In the genomic region with DNA sequence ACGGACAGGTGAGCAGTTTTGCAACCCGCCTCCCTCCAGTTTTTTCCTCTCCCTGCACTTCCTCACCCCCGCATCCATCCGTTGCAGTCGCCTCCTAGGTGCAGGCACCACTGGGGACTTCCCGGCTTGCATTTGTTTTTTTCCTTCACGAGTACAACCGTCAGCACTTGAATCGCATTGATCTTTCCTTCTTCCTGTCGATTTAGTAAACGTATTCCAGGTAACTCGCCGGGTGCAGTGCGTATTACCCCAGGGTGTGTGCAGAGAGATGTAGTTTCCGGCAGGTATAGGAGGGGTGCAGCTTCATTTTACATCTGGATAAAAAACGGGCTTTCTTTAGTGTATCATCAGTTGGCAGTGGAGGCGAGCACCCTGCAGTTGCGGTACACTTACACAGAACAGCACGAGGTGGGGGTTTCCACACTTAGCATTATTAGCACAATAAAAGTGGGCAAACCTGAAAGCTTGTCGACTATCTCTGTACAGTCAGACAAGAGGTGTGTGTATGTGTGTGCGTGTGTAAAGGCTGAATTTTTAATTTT, we compare ENCODE assay signal across 8 cellular contexts.
DNase-seq lines count a peak whose midpoint lies in the region; ATAC-seq, FAIRE-seq and TF ChIP-seq lines count a peak whose summit lies in the region.

A gene (minus strand): TSS at position 359 of the 542 bp plus-strand sequence.

- no peaks in the 10 kb centered on the region for H3K9me3 Mint-ChIP-seq in activated B cell treated with CpG ODN at 0.5 μM for 24 hours

- H3K27ac ChIP-seq in A549: peak within 1 kb of the TSS; percentile 73 to 87
- H3K27ac ChIP-seq in coronary artery: peak within 1 kb of the TSS; percentile 39 to 69
- H3K27ac ChIP-seq in thoracic aorta: no peak within 1 kb of the TSS

- peak within 1 kb of the TSS; percentile 95 for H3K27ac Mint-ChIP-seq in activated B cell treated with CpG ODN at 0.5 μM for 24 hours

- TF ChIP-seq RAD21 in A549 (conservative IDR thresholded peaks at IDR 0.05 in 1 of 2, IDR thresholded peaks at IDR 0.05 in 1 of 2): no peak

- H3K4me1 Mint-ChIP-seq in activated B cell treated with CpG ODN at 0.5 μM for 24 hours: peaks cover 86% of the 10 kb centered on the region

- H3K4me3 ChIP-seq in A549: peak within 1 kb of the TSS; percentile 75
- H3K4me3 ChIP-seq in coronary artery: peak within 1 kb of the TSS; percentile 96
- H3K4me3 ChIP-seq in mucosa of stomach (ENCODE audit: low read length): peak within 1 kb of the TSS; percentile 78
- H3K4me3 ChIP-seq in thoracic aorta: peak within 1 kb of the TSS; percentile 94

- POLR2A ChIA-PET in A549 (lab: Yijun Ruan, JAX) (no interaction called here), activated B cell treated with CpG ODN at 0.5 μM for 24 hours (lab: Charles Lee) (interaction anchor here (0.9 to 7.4 kb wide), 18 partner anchors 8 to 160 kb away, joined by 3 to 192 read pairs (median 6); a partner anchor contains a TSS)

- H3K4me1 ChIP-seq in A549 (no peaks in the 10 kb centered on the region), mucosa of stomach (ENCODE audit: control insufficient read depth, insufficient read depth, low read length) (peaks cover 21% of the 10 kb centered on the region), thoracic aorta (ENCODE audit: control insufficient read depth in 1 of 2, low read depth in 2 of 2) (peaks cover 7 to 20% of the 10 kb centered on the region in 2 donors)

- H3K9ac ChIP-seq in mucosa of stomach (ENCODE audit: low read length): peak within 1 kb of the TSS; percentile 53

- H3K4me2 ChIP-seq in A549: peak within 1 kb of the TSS; percentile 82

- H3K27me3 Mint-ChIP-seq in activated B cell treated with CpG ODN at 0.5 μM for 24 hours: no peaks in the 10 kb centered on the region

- WGBS in A549 (ENCODE audit: missing lambda C conversion rate): 10% methylated on average over 20 of the region's 21 CpGs

- CTCF ChIA-PET in A549 (lab: Yijun Ruan, JAX): interaction anchor here (0.6 to 3.3 kb wide), 8 partner anchors 10 to 138 kb away, joined by 3 to 17 read pairs (median 4); no protein-coding TSS in a partner anchor
- CTCF ChIA-PET in activated B cell treated with CpG ODN at 0.5 μM for 24 hours (lab: Charles Lee): interaction anchor here (0.8 to 2.5 kb wide), 5 partner anchors 15 to 131 kb away, joined by 3 to 13 read pairs (median 5); no protein-coding TSS in a partner anchor

- intact Hi-C loops in activated B cell treated with CpG ODN at 0.5 μM for 24 hours (cut with micrococcal nuclease): loop anchor here (1.0 to 10.0 kb wide), 9 partner anchors 12 to 1612 kb away; a partner anchor contains a TSS

- H3K4me3 Mint-ChIP-seq in activated B cell treated with CpG ODN at 0.5 μM for 24 hours: peak within 1 kb of the TSS; percentile 92

- FAIRE-seq in A549 (lab: Jason Lieb, UNC): no peak

- H3K27me3 ChIP-seq in mucosa of stomach (ENCODE audit: control insufficient read depth, insufficient read depth, low read length): no peaks in the 10 kb centered on the region
- no peaks in the 10 kb centered on the region for H3K27me3 ChIP-seq in thoracic aorta (replicated peaks; ENCODE audit: insufficient read depth)

- H3K9me3 ChIP-seq in A549: no peaks in the 10 kb centered on the region
- no peaks in the 10 kb centered on the region for H3K9me3 ChIP-seq in mucosa of stomach (ENCODE audit: control insufficient read depth, low read length)
- H3K9me3 ChIP-seq in thoracic aorta: no peaks in the 10 kb centered on the region

- peak; percentile 3 to 12 for DNase-seq in A549 (ENCODE audit: low read depth in 1 of 2, low spot score in 1 of 2)
- DNase-seq in activated B cell treated with CpG ODN at 0.5 μM for 24 hours: no peak
- no peak for DNase-seq in coronary artery (ENCODE audit: low spot score)
- no peak for DNase-seq in thoracic aorta (ENCODE audit: low spot score)
- DNase-seq in RPMI8226: no peak

- no peaks in the 10 kb centered on the region for H3K36me3 ChIP-seq in mucosa of stomach (ENCODE audit: control insufficient read depth, insufficient read depth, low read length)
- H3K36me3 ChIP-seq in thoracic aorta: no peaks in the 10 kb centered on the region

- no peak for TF ChIP-seq POLR2A in A549 (IDR thresholded peaks at IDR 0.05; ENCODE audit: low read length)

- ATAC-seq in A549: peak; percentile 62 to 68
- ATAC-seq in GM19324 (IDR thresholded peaks at IDR 0.05; ENCODE audit: low FRiP score, unreplicated experiment): peak; percentile 8
- peak; percentile 9 for ATAC-seq in HG03565 (IDR thresholded peaks at IDR 0.05; ENCODE audit: unreplicated experiment)
- ATAC-seq in activated B cell treated with CpG ODN at 0.5 μM for 24 hours (ENCODE audit: low read depth): peak; percentile 61
- no peak for ATAC-seq in thoracic aorta (ENCODE audit: insufficient number of reproducible peaks, low FRiP score, low read depth)

- no peak for TF ChIP-seq EP300 in A549 (IDR thresholded peaks at IDR 0.05)

- peaks cover 24% of the 10 kb centered on the region for H3K36me3 Mint-ChIP-seq in activated B cell treated with CpG ODN at 0.5 μM for 24 hours (ENCODE audit: low read depth)

- no peak for TF ChIP-seq CTCF in A549 (IDR thresholded peaks at IDR 0.05)
- TF ChIP-seq CTCF in activated B cell treated with CpG ODN at 0.5 μM for 24 hours (IDR thresholded peaks at IDR 0.05): no peak
- TF ChIP-seq CTCF in coronary artery (IDR thresholded peaks at IDR 0.05): no peak
- TF ChIP-seq CTCF in thoracic aorta (IDR thresholded peaks at IDR 0.05): no peak

TF ChIP-seq in A549, 52 proteins besides CTCF, POLR2A, EP300 and RAD21:
- TF ChIP-seq CBX8 (IDR thresholded peaks at IDR 0.05) (no peak), MAFK (IDR thresholded peaks at IDR 0.05; ENCODE audit: partially characterized antibody) (no peak), SREBF2 (IDR thresholded peaks at IDR 0.05) (no peak), ZC3H11A (IDR thresholded peaks at IDR 0.05) (no peak), JUNB (IDR thresholded peaks at IDR 0.05) (no peak), HOXB5 (CRISPR knock-in tag; IDR thresholded peaks at IDR 0.05) (no peak), GATA3 (IDR thresholded peaks at IDR 0.05; ENCODE audit: borderline replicate concordance) (no peak), EHF (CRISPR knock-in tag; IDR thresholded peaks at IDR 0.05) (no peak), MYC (IDR thresholded peaks at IDR 0.05; ENCODE audit: borderline replicate concordance, low read length) (no peak)

Comparison
In these comparisons a context has a peak if more than half of its experiments do, and no peak if none do; other contexts are left out.
1. DNase-seq: peak in A549 (2 of 2); none in activated B cell treated with CpG ODN at 0.5 μM for 24 hours (single experiment), coronary artery (single experiment), thoracic aorta (single experiment) and RPMI8226 (single experiment).
2. H3K27ac ChIP-seq: peak in A549 (2 of 2) and coronary artery (2 of 2); none in thoracic aorta (0 of 2).
3. Peak in every context shown above with its lines, with median percentiles within 50 percentile points of each other: H3K4me3 ChIP-seq.